25 cellular contexts compared by ENCODE assay signal in the genomic region with DNA sequence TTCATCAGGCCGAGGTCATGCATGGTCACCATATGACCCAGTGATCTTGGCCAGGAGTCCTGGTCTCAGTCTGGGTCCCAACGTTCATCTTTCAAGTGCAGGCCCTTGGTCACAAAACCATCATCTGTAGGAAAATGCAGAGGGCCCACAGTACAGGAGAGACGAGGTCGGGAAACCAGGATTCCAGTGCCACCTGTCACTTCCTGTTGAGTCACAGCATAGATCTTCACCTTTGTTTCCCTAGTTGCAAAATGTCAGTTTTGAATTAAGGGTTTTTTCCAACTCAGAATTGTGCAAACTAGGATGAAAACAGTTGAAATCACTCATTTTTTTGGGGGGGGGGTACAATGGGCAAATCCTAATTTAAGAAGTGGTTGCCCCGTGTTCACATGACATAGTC.
DNase-seq lines count a peak whose midpoint lies in the region; FAIRE-seq and TF ChIP-seq lines count a peak whose summit lies in the region.
"Had no signal": no experiment of that assay in that cellular context is flagged by ENCODE, and none has a peak within 500 bp of the region (broad histone marks: within the 10 kb centered on the region; RNA-seq: fewer than 3 reads in every experiment).

No MANE protein-coding gene starts in this region.

- H3F3A ChIP-seq in GM23248 (ENCODE audit: insufficient read depth) (peaks cover 58% of the 10 kb centered on the region), PC-9 (ENCODE audit: insufficient read depth, low read depth) (peaks cover 11% of the 10 kb centered on the region; the same call in 1 of the 2 replicates)

- in situ Hi-C loops in GM23248 (cut with MboI), result no loop called here

- H3K4me2 ChIP-seq in GM23248 (ENCODE audit: unreplicated experiment) (peak overlapping the region; percentile 58), PC-9 (peak overlapping the region; percentile 31; the same call in 1 of the 2 replicates)

- H3K79me2 ChIP-seq in GM23248 (ENCODE audit: insufficient read depth) (no peaks in the 10 kb centered on the region), PC-9 (ENCODE audit: low read depth) (no peaks in the 10 kb centered on the region)

- H3K9me3 ChIP-seq in GM23248 (ENCODE audit: low read depth) (no peaks in the 10 kb centered on the region), PC-9 (ENCODE audit: insufficient read depth, low read depth) (0 out of 2 replicates have a peak, but pooled peaks cover 4% of the 10 kb centered on the region), kidney (ENCODE audit: control insufficient read depth in 1 of 2, low read length in 2 of 2) (no peaks in the 10 kb centered on the region)
- H3K9me3 ChIP-seq: psoas muscle, SJCRH30, thyroid gland had no signal

- TF ChIP-seq CTCF in PC-9 (conservative IDR thresholded peaks at IDR 0.05) (no peak), kidney (IDR thresholded peaks at IDR 0.05; ENCODE audit: borderline replicate concordance, extremely low read depth, insufficient read depth) (no peak)

- H3K9ac ChIP-seq in GM23248 (peak overlapping the region; percentile 57), kidney (ENCODE audit: low read length in 2 of 2) (no peak overlapping the region)

- CTCF ChIA-PET in PC-9 (lab: Charles Lee), result interaction anchor here (0.7 kb wide), 1 partner anchor 29 kb away, joined by 6 read pairs; no protein-coding TSS in a partner anchor

- no peak for FAIRE-seq in kidney (lab: Jason Lieb, UNC)
- FAIRE-seq: endometrium, H54 had no signal

- no peaks in the 10 kb centered on the region for H3K27me3 ChIP-seq in GM23248 (replicated peaks; ENCODE audit: insufficient read depth)
- H3K27me3 ChIP-seq in PC-9 (ENCODE audit: insufficient read depth, low read depth), result no peaks in the 10 kb centered on the region
- H3K27me3 ChIP-seq: cardiac muscle cell, thyroid gland had no signal

- POLR2A ChIA-PET in PC-9 (lab: Charles Lee; ENCODE audit: unreplicated experiment), result interaction anchor here (0.7 kb wide), 1 partner anchor 8 kb away, joined by 3 read pairs; no protein-coding TSS in a partner anchor

- WGBS in GM23248 (ENCODE audit: low coverage in 1 of 2, low lambda C conversion rate in 2 of 2, missing lambda C conversion rate in 2 of 2), 2 experiments, result 17 to 28% methylated on average over 5 of the region's 5 CpGs

- 0 out of 2 replicates have a peak overlapping the region, but pooled peaks have one; percentile 17 for H3K4me3 ChIP-seq in GM23248
- H3K4me3 ChIP-seq in PC-9, result no peak overlapping the region
- H3K4me3 ChIP-seq in kidney (ENCODE audit: low read length in 2 of 2), result no peak overlapping the region
- H3K4me3 ChIP-seq: cardiac muscle cell, psoas muscle, SJCRH30, thyroid gland had no signal

- H3K9me2 ChIP-seq in GM23248 (ENCODE audit: insufficient read depth) (no peaks in the 10 kb centered on the region), PC-9 (ENCODE audit: insufficient read depth) (no peaks in the 10 kb centered on the region)

- BruUV-seq in PC-9 (replicated peaks; lab: Mats Ljungman, UMichigan), result no TSS peak

- intact Hi-C loops in PC-9 (cut with micrococcal nuclease; ENCODE audit: unreplicated experiment) (no loop called here), kidney (cut with DNase I) (no loop called here)

- peak overlapping the region; percentile 92 for H3K27ac ChIP-seq in GM23248
- H3K27ac ChIP-seq in PC-9, result peak overlapping the region; percentile 23; the same call in 1 of the 2 replicates
- H3K27ac ChIP-seq in kidney (ENCODE audit: low read depth in 2 of 2, low read length in 2 of 2), result no peak overlapping the region
- H3K27ac ChIP-seq: psoas muscle, SJCRH30, thyroid gland had no signal

- peaks cover 52% of the 10 kb centered on the region for H3K4me1 ChIP-seq in GM23248 (ENCODE audit: insufficient read depth)
- H3K4me1 ChIP-seq in PC-9 (replicated peaks; ENCODE audit: insufficient read depth), result peaks cover 24% of the 10 kb centered on the region
- H3K4me1 ChIP-seq in kidney (ENCODE audit: control insufficient read depth in 1 of 2, insufficient read depth in 1 of 2, low read depth in 1 of 2, low read length in 2 of 2), result no peaks in the 10 kb centered on the region
- H3K4me1 ChIP-seq: psoas muscle, SJCRH30, thyroid gland had no signal

- DNase-seq in GM23248, result peak; percentile 67
- peak; percentile 30 to 48 for DNase-seq in PC-9
- peak; percentile 26 to 32 for DNase-seq in dermis microvascular lymphatic vessel endothelial cell (ENCODE audit: low read depth in 2 of 2)
- peak; percentile 47 for DNase-seq in renal cortical epithelial cell (ENCODE audit: low read depth)
- no peak for DNase-seq in kidney
- DNase-seq in NCI-H146 treated with DMSO at 0.1 percent for 48 hours (lab: John Stamatoyannopoulos, UW; ENCODE audit: unreplicated experiment), result no peak
- DNase-seq in NCI-H748 (lab: John Stamatoyannopoulos, UW; ENCODE audit: unreplicated experiment), result no peak
- DNase-seq: activated CD4-positive, alpha-beta T cell treated with anti-CD3 and anti-CD28 coated beads for 4 hours; activated naive CD4-positive, alpha-beta T cell treated with anti-CD3 and anti-CD28 coated beads, Interleukin-2, amount 10 ng/mL, durations not matched to agents 7 days and 5 days; activated T-cell treated with anti-CD3 and anti-CD28 coated beads, Interleukin-2, amount 50 U/mL, for 48 hours; amniotic stem cell; CD4-positive, alpha-beta T cell; GF-D8; left cardiac atrium; NCI-H1092 treated with DMSO at 0.1 percent for 48 hours; NCI-H2029; NCI-H345; OCI-M1; psoas muscle; SJCRH30; stimulated activated naive CD8-positive, alpha-beta T cell treated with anti-CD3 and anti-CD28 coated beads, Interleukin-15, amount 100 ng/mL, for 72 hours; thyroid gland had no signal

- no peaks in the 10 kb centered on the region for H4K20me1 ChIP-seq in GM23248 (ENCODE audit: insufficient read depth)
- H4K20me1 ChIP-seq in PC-9 (ENCODE audit: insufficient read depth), result no peaks in the 10 kb centered on the region

- no peaks in the 10 kb centered on the region for H3K36me3 ChIP-seq in GM23248 (ENCODE audit: low read depth)
- no peaks in the 10 kb centered on the region for H3K36me3 ChIP-seq in PC-9 (ENCODE audit: low read depth)
- no peaks in the 10 kb centered on the region for H3K36me3 ChIP-seq in kidney (ENCODE audit: control insufficient read depth in 1 of 2, insufficient read depth in 2 of 2, low read length in 2 of 2)
- H3K36me3 ChIP-seq: cardiac muscle cell, SJCRH30, thyroid gland had no signal

- H2AFZ ChIP-seq in GM23248 (no peak overlapping the region), PC-9 (no peak overlapping the region)

Comparison
In these comparisons a context has a peak if more than half of its experiments do, and no peak if none do; other contexts are left out.
1. DNase-seq: peak in GM23248 (single experiment), PC-9 (2 of 2), dermis microvascular lymphatic vessel endothelial cell (2 of 2) and renal cortical epithelial cell (single experiment); none in kidney (single experiment), NCI-H146 treated with DMSO at 0.1 percent for 48 hours (single experiment) and NCI-H748 (single experiment).
2. H3K27ac ChIP-seq: peak in GM23248 (single experiment) and PC-9 (single experiment); none in kidney (0 of 2).